ENCODE assay signal across 1 cellular context in the genomic region with DNA sequence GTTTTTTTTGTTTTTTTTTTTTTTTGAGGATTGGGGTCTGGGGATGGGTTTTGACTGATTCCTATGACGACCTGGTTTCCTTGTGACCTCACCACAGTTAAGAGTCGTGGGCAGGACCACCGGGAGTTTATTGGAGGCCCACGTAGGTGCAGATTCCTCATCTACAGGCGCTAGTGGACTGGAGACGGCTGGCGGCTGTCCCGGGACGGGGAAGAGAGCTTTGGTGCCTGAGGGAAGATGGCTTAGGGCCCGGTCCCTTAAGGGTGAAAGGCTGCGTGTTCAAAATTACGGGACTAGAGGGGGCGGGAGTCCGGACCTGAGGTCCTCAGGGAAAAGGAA.
TF ChIP-seq lines count a peak whose summit lies in the region.

No MANE protein-coding gene starts in this region.

TF ChIP-seq in neural cell, 6 proteins besides CTCF, POLR2A, EP300 and RAD21 (continued from another document):
- TF ChIP-seq, protein P1, sequence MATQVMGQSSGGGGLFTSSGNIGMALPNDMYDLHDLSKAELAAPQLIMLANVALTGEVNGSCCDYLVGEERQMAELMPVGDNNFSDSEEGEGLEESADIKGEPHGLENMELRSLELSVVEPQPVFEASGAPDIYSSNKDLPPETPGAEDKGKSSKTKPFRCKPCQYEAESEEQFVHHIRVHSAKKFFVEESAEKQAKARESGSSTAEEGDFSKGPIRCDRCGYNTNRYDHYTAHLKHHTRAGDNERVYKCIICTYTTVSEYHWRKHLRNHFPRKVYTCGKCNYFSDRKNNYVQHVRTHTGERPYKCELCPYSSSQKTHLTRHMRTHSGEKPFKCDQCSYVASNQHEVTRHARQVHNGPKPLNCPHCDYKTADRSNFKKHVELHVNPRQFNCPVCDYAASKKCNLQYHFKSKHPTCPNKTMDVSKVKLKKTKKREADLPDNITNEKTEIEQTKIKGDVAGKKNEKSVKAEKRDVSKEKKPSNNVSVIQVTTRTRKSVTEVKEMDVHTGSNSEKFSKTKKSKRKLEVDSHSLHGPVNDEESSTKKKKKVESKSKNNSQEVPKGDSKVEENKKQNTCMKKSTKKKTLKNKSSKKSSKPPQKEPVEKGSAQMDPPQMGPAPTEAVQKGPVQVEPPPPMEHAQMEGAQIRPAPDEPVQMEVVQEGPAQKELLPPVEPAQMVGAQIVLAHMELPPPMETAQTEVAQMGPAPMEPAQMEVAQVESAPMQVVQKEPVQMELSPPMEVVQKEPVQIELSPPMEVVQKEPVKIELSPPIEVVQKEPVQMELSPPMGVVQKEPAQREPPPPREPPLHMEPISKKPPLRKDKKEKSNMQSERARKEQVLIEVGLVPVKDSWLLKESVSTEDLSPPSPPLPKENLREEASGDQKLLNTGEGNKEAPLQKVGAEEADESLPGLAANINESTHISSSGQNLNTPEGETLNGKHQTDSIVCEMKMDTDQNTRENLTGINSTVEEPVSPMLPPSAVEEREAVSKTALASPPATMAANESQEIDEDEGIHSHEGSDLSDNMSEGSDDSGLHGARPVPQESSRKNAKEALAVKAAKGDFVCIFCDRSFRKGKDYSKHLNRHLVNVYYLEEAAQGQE (IDR thresholded peaks at IDR 0.05; ENCODE audit: borderline replicate concordance), result no peak
- TF ChIP-seq MXI1 (conservative IDR thresholded peaks at IDR 0.05; ENCODE audit: poor library complexity, severe bottlenecking) (no peak), EZH2 (IDR thresholded peaks at IDR 0.05; ENCODE audit: borderline replicate concordance, insufficient read depth, low read length, poor library complexity, severe bottlenecking) (no peak)
TF ChIP-seq in neural cell: peak in this region for 0.
